8 cellular contexts compared by ENCODE assay signal in genomic region chr2:30252723-30253688, GRCh38. TPM values are rescaled to one million over a fixed set of nuclear protein-coding genes. Genes with fewer than 3 reads are reported as not detected.
DNase-seq lines count a peak whose midpoint lies in the region; TF ChIP-seq lines count a peak whose summit lies in the region.

No MANE protein-coding gene starts in this region.

- POLR2A ChIA-PET in BJ (lab: Charles Lee): interaction anchor here (0.6 kb wide), 2 partner anchors 21 to 101 kb away, joined by 5 to 11 read pairs; no protein-coding TSS in a partner anchor

- H3K9me3 ChIP-seq in right atrium auricular region: no peaks in the 10 kb centered on the region

- CTCF ChIA-PET in BJ (lab: Yijun Ruan, JAX): interaction anchor here (0.7 to 1.2 kb wide), 2 partner anchors 9 to 44 kb away, joined by 3 to 4 read pairs; no protein-coding TSS in a partner anchor

- H3K4me1 Mint-ChIP-seq in activated naive CD4-positive, alpha-beta T cell treated with anti-CD3 and anti-CD28 coated beads, Interleukin-2, amount 50 U/mL, for 24 hours: peaks cover 97% of the 10 kb centered on the region

- no peaks in the 10 kb centered on the region for H3K27me3 Mint-ChIP-seq in activated naive CD4-positive, alpha-beta T cell treated with anti-CD3 and anti-CD28 coated beads, Interleukin-2, amount 50 U/mL, for 24 hours

- H3K27me3 ChIP-seq in BJ (ENCODE audit: control insufficient read depth, insufficient read depth, low read length) (no peaks in the 10 kb centered on the region), right atrium auricular region (no peaks in the 10 kb centered on the region)

- DNase-seq in BJ (ENCODE audit: low read depth) (peak; percentile 40), OCI-M2 (lab: John Stamatoyannopoulos, UW; ENCODE audit: unreplicated experiment) (peak; percentile 58), right atrium auricular region (ENCODE audit: low spot score) (peak; percentile 88), epidermal melanocyte (ENCODE audit: insufficient read length, low spot score) (no peak), HuH-7 (ENCODE audit: low spot score) (no peak), SIG-M5 (lab: John Stamatoyannopoulos, UW) (no peak)

- H3K36me3 ChIP-seq in BJ (ENCODE audit: control insufficient read depth, insufficient read depth, low read length) (peaks cover 3% of the 10 kb centered on the region), right atrium auricular region (peaks cover 12% of the 10 kb centered on the region)

- H3K9me3 Mint-ChIP-seq in activated naive CD4-positive, alpha-beta T cell treated with anti-CD3 and anti-CD28 coated beads, Interleukin-2, amount 50 U/mL, for 24 hours: no peaks in the 10 kb centered on the region

- H3K4me3 ChIP-seq in BJ (ENCODE audit: low read depth, low read length) (no peak overlapping the region), right atrium auricular region (no peak overlapping the region), skin epidermis (no peak overlapping the region)

- peak overlapping the region; percentile 49 to 53 for H3K27ac ChIP-seq in right atrium auricular region
- H3K27ac ChIP-seq in skin epidermis: peak overlapping the region in 17 of 21 experiments; percentile 3 to 76 (median 40)

- no peak for TF ChIP-seq CTCF in BJ (IDR thresholded peaks at IDR 0.05; ENCODE audit: insufficient read depth, low read depth, low read length)
- TF ChIP-seq CTCF in right atrium auricular region (IDR thresholded peaks at IDR 0.05): no peak

- H3K4me1 ChIP-seq in right atrium auricular region: peaks cover 0 to 36% of the 10 kb centered on the region in 2 donors

- peak overlapping the region; percentile 97 for H3K27ac Mint-ChIP-seq in activated naive CD4-positive, alpha-beta T cell treated with anti-CD3 and anti-CD28 coated beads, Interleukin-2, amount 50 U/mL, for 24 hours

- H3K4me3 Mint-ChIP-seq in activated naive CD4-positive, alpha-beta T cell treated with anti-CD3 and anti-CD28 coated beads, Interleukin-2, amount 50 U/mL, for 24 hours: peak overlapping the region; percentile 45

- peaks cover 32% of the 10 kb centered on the region for H3K36me3 Mint-ChIP-seq in activated naive CD4-positive, alpha-beta T cell treated with anti-CD3 and anti-CD28 coated beads, Interleukin-2, amount 50 U/mL, for 24 hours

RNA-seq across cellular contexts. Expression of gene LBH, which starts 21.7 kb away (rescaled TPM):
- 115 and 145 TPM in 2 replicates for polyA plus RNA-seq in BJ (2011; rRNA removed)
- polyA minus RNA-seq in BJ (2011; rRNA and poly(A)+ RNA removed): 137 and 169 TPM in 2 replicates
- total RNA-seq in right atrium auricular region: 10 to 100 TPM; 18.9 to 54.6 TPM

Comparison
In these comparisons a context has a peak if more than half of its experiments do, and no peak if none do; other contexts are left out.
1. DNase-seq: peak in BJ (single experiment), OCI-M2 (single experiment) and right atrium auricular region (single experiment); none in epidermal melanocyte (single experiment), HuH-7 (single experiment) and SIG-M5 (single experiment).